22 cellular contexts compared by ENCODE assay signal in genomic region chr4:185110375-185110823, GRCh38. TPM values are rescaled to one million over a fixed set of nuclear protein-coding genes. Genes with fewer than 3 reads are reported as not detected.
A peak's percentile ranks its signal among the peaks of the same experiment; 100 is the strongest.
DNase-seq lines count a peak whose midpoint lies in the region; ATAC-seq, FAIRE-seq and TF ChIP-seq lines count a peak whose summit lies in the region.
"Had no signal": no experiment of that assay in that cellular context is flagged by ENCODE, and none has a peak within 500 bp of the region (broad histone marks: within the 10 kb centered on the region; RNA-seq: fewer than 3 reads in every experiment).

No MANE protein-coding gene starts in this region.

- peak overlapping the region; percentile 43 to 53 for H3K27ac ChIP-seq in liver (ENCODE audit: low read depth in 1 of 2, low read length in 2 of 2)
- no peak overlapping the region for H3K27ac ChIP-seq in HepG2 (ENCODE audit: extremely low read length, insufficient read depth, low read length)
- peak overlapping the region; percentile 29 to 77 (median 74) for H3K27ac ChIP-seq in body of pancreas
- peak overlapping the region; percentile 3 for H3K27ac ChIP-seq in lower lobe of right lung
- peak overlapping the region; percentile 63 to 83 (median 80) for H3K27ac ChIP-seq in stomach
- no peak overlapping the region for H3K27ac ChIP-seq in hepatocyte
- H3K27ac ChIP-seq: BLaER1 treated with 17β-estradiol and CSF1 and Interleukin-3, amounts not matched to agents 10 nM and 100 nM had no signal

- TF ChIP-seq CTCF in liver (IDR thresholded peaks at IDR 0.05; ENCODE audit: low read depth, low read length, missing input control) (no peak), HepG2 (CRISPR knock-in tag; IDR thresholded peaks at IDR 0.05) (no peak), body of pancreas (IDR thresholded peaks at IDR 0.05) (peak in 2 of 7 experiments; percentile 17 to 18), lower lobe of right lung (IDR thresholded peaks at IDR 0.05) (no peak), stomach (IDR thresholded peaks at IDR 0.05) (no peak), GM10266 (IDR thresholded peaks at IDR 0.05; ENCODE audit: control insufficient read depth, insufficient read depth, low read depth, missing control alignments) (no peak), hepatocyte (IDR thresholded peaks at IDR 0.05; ENCODE audit: poor library complexity) (no peak)

- DNase-seq in HepG2 (ENCODE audit: low spot score) (no peak), body of pancreas (peak; percentile 78 to 90 (median 82)), lower lobe of right lung (no peak), stomach (peak; percentile 76), GM10266 (ENCODE audit: extremely low spot score) (no peak), hepatocyte (ENCODE audit: low spot score) (no peak)
- no peak for DNase-seq in effector CD4-positive, alpha-beta T cell
- DNase-seq: CD8-positive, alpha-beta memory T cell; DMS79 treated with DMSO at 0.1 percent for 48 hours; NCI-H1417; NCI-H187 treated with DMSO at 0.1 percent for 48 hours; NCI-H446; NCI-H69; SHP77 had no signal

- H3K9me2 ChIP-seq in hepatocyte (replicated peaks; ENCODE audit: insufficient read depth), result no peaks in the 10 kb centered on the region

- FAIRE-seq in HepG2 (lab: Jason Lieb, UNC), result no peak
- FAIRE-seq: G401.6, GM12891, GM18507, RCC 7860 had no signal

- H3K9ac ChIP-seq in liver (ENCODE audit: low read depth in 1 of 2, low read length in 2 of 2) (no peak overlapping the region), HepG2 (ENCODE audit: insufficient read depth, low read depth, low read length) (no peak overlapping the region)
- H3K9ac ChIP-seq: BLaER1 treated with 17β-estradiol and CSF1 and Interleukin-3, amounts not matched to agents 10 nM and 100 nM had no signal

- H3K36me3 ChIP-seq in liver (ENCODE audit: control insufficient read depth in 4 of 4, insufficient read depth in 3 of 4, low read depth in 1 of 4, low read length in 3 of 4) (no peaks in the 10 kb centered on the region), HepG2 (replicated peaks in 1 of 2; ENCODE audit: control insufficient read depth in 1 of 2, insufficient read depth in 2 of 2, low read length in 2 of 2) (no peaks in the 10 kb centered on the region), body of pancreas (replicated peaks in 1 of 2; ENCODE audit: insufficient read depth in 1 of 2, low read depth in 2 of 2) (no peaks in the 10 kb centered on the region), lower lobe of right lung (no peaks in the 10 kb centered on the region), stomach (no peaks in the 10 kb centered on the region), hepatocyte (replicated peaks; ENCODE audit: insufficient read depth, low read depth) (no peaks in the 10 kb centered on the region)
- H3K36me3 ChIP-seq: BLaER1 treated with 17β-estradiol and CSF1 and Interleukin-3, amounts not matched to agents 10 nM and 100 nM; HAP-1 had no signal

- H3K27me3 ChIP-seq in liver (ENCODE audit: control insufficient read depth in 4 of 4, insufficient read depth in 4 of 4, low read length in 3 of 4) (no peaks in the 10 kb centered on the region), HepG2 (ENCODE audit: control insufficient read depth in 1 of 2, insufficient read depth in 2 of 2, low read length in 2 of 2) (no peaks in the 10 kb centered on the region), body of pancreas (no peaks in the 10 kb centered on the region), lower lobe of right lung (ENCODE audit: low read depth) (no peaks in the 10 kb centered on the region), stomach (no peaks in the 10 kb centered on the region), hepatocyte (no peaks in the 10 kb centered on the region)
- H3K27me3 ChIP-seq: BLaER1 treated with 17β-estradiol and CSF1 and Interleukin-3, amounts not matched to agents 10 nM and 100 nM had no signal

- H4K20me1 ChIP-seq in HepG2 (ENCODE audit: insufficient read depth, low read length) (no peaks in the 10 kb centered on the region), hepatocyte (ENCODE audit: insufficient read depth, poor library complexity, severe bottlenecking) (no peaks in the 10 kb centered on the region)
- H4K20me1 ChIP-seq: BLaER1 treated with 17β-estradiol and CSF1 and Interleukin-3, amounts not matched to agents 10 nM and 100 nM had no signal

- ATAC-seq in HepG2 (no peak), body of pancreas (peak; percentile 82), lower lobe of right lung (peak; percentile 4 to 39)
- ATAC-seq: SK-N-SH treated with all-trans-retinoic acid at 6 μM for 48 hours had no signal

- POLR2A ChIA-PET in HepG2 (lab: Yijun Ruan, JAX), result no interaction called here

- TF ChIP-seq RAD21 in liver (IDR thresholded peaks at IDR 0.05), result peak in 1 of 2 donors; percentile 7
- TF ChIP-seq RAD21 in HepG2 (CRISPR knock-in tag; IDR thresholded peaks at IDR 0.05), result no peak

- TF ChIP-seq EP300 in HepG2 (IDR thresholded peaks at IDR 0.05; ENCODE audit: low read depth in 2 of 2, low read length in 2 of 2), result no peak
- TF ChIP-seq EP300 in HepG2 (CRISPR knock-in tag; IDR thresholded peaks at IDR 0.05; ENCODE audit: borderline replicate concordance), result no peak
- no peak for TF ChIP-seq EP300 in stomach (IDR thresholded peaks at IDR 0.05)

- intact Hi-C loops in HepG2 (cut with micrococcal nuclease; ENCODE audit: unreplicated experiment), result no loop called here
- intact Hi-C loops in body of pancreas (cut with DNase I), result no loop called here
- intact Hi-C loops in lower lobe of right lung (cut with DNase I), result no loop called here
- intact Hi-C loops in stomach (cut with DNase I; ENCODE audit: low total_unique reads), result no loop called here

- H3K4me3 ChIP-seq in liver (ENCODE audit: low read depth in 1 of 3, low read length in 3 of 3), result no peak overlapping the region
- H3K4me3 ChIP-seq in HepG2 (replicated peaks in 1 of 3; ENCODE audit: insufficient read depth in 1 of 3, low read depth in 2 of 3, low read length in 3 of 3), result no peak overlapping the region
- H3K4me3 ChIP-seq in body of pancreas, result no peak overlapping the region
- H3K4me3 ChIP-seq in lower lobe of right lung, result no peak overlapping the region
- H3K4me3 ChIP-seq in stomach, result no peak overlapping the region
- H3K4me3 ChIP-seq in hepatocyte, result no peak overlapping the region
- H3K4me3 ChIP-seq: BLaER1 treated with 17β-estradiol and CSF1 and Interleukin-3, amounts not matched to agents 10 nM and 100 nM; HAP-1 had no signal

- H3K79me2 ChIP-seq in HepG2 (ENCODE audit: insufficient read depth, low read length) (no peaks in the 10 kb centered on the region), hepatocyte (no peaks in the 10 kb centered on the region)

- CTCF ChIA-PET in HepG2 (lab: Yijun Ruan, JAX; ENCODE audit: low intra/inter-chr PET ratio, low total read pairs), result no interaction called here

- H2AFZ ChIP-seq in HepG2 (ENCODE audit: low read length), result no peak overlapping the region
- H2AFZ ChIP-seq in hepatocyte, result no peak overlapping the region

- H3K4me1 ChIP-seq in liver (ENCODE audit: control insufficient read depth in 4 of 4, insufficient read depth in 4 of 4, low read length in 3 of 4) (peaks cover 13 to 30% (median 19%) of the 10 kb centered on the region in 4 donors), HepG2 (ENCODE audit: insufficient read depth, low read length) (peaks cover 15% of the 10 kb centered on the region), body of pancreas (peaks cover 59% of the 10 kb centered on the region), lower lobe of right lung (peaks cover 8% of the 10 kb centered on the region), stomach (peaks cover 19 to 58% (median 41%) of the 10 kb centered on the region in 4 donors), hepatocyte (ENCODE audit: insufficient read depth) (peaks cover 4% of the 10 kb centered on the region)

- WGBS in liver, result 40% methylated on average over 11 of the region's 11 CpGs
- 60% methylated on average over 11 of the region's 11 CpGs for WGBS in HepG2 (ENCODE audit: low lambda C conversion rate)
- 23 to 33% methylated on average over 11 of the region's 11 CpGs for WGBS in body of pancreas, 2 donors
- WGBS in stomach, 5 donors, result 39 to 67% (median 48%) methylated on average over 11 of the region's 11 CpGs
- WGBS in hepatocyte (ENCODE audit: low lambda C conversion rate, missing lambda C conversion rate), result 79% methylated on average over 11 of the region's 11 CpGs

- H3K4me2 ChIP-seq in HepG2 (ENCODE audit: low read depth, low read length) (no peak overlapping the region), hepatocyte (no peak overlapping the region)
- H3K4me2 ChIP-seq: BLaER1 treated with 17β-estradiol and CSF1 and Interleukin-3, amounts not matched to agents 10 nM and 100 nM had no signal

- H3K9me3 ChIP-seq in liver (ENCODE audit: control insufficient read depth in 4 of 4, low read length in 3 of 4) (no peaks in the 10 kb centered on the region), HepG2 (ENCODE audit: low read length) (no peaks in the 10 kb centered on the region), body of pancreas (no peaks in the 10 kb centered on the region), lower lobe of right lung (no peaks in the 10 kb centered on the region), stomach (no peaks in the 10 kb centered on the region), hepatocyte (ENCODE audit: low read depth) (no peaks in the 10 kb centered on the region)
- H3K9me3 ChIP-seq: BLaER1 treated with 17β-estradiol and CSF1 and Interleukin-3, amounts not matched to agents 10 nM and 100 nM; HAP-1 had no signal

- in situ Hi-C loops in HepG2 (cut with HindIII; ENCODE audit: extremely low pct_ligation_motif_present, low pct_unique_long_range_greater_than_20kb), result no loop called here

- BruUV-seq in HepG2 (replicated peaks; lab: Mats Ljungman, UMichigan), result no TSS peak

- TF ChIP-seq POLR2A in HepG2 (IDR thresholded peaks at IDR 0.05; ENCODE audit: insufficient read depth in 1 of 2, low read depth in 2 of 2, low read length in 2 of 2) (no peak), body of pancreas (IDR thresholded peaks at IDR 0.05) (no peak), stomach (IDR thresholded peaks at IDR 0.05) (no peak)

RNA-seq across cellular contexts. Expression of gene SLC25A4, which starts 32.7 kb away (rescaled TPM):
- total RNA-seq in liver (10 to 100 TPM in 1 of 2 donors, 1 to 10 TPM in 1; 4.4 to 30.0 TPM), HepG2 (2016; rRNA removed; fragmentation: Illumina TruSeq; extraction: Trizol) (42.1 and 48.7 TPM in 2 replicates), body of pancreas (10 to 100 TPM; 11.7 to 21.8 TPM), lower lobe of right lung (33.1 TPM), stomach (100 to 1,000 TPM in 1 of 5 donors, 10 to 100 TPM in 4; 10.7 to 140 (median 36.5) TPM), hepatocyte (26.6 and 30.7 TPM in 2 replicates)
- polyA plus RNA-seq in liver (10 to 100 TPM; 23.6 to 64.2 TPM), HepG2 (2011; rRNA removed) (28.7 and 30.3 TPM in 2 replicates), stomach (10 to 100 TPM; 39.9 to 46.4 (median 46.3) TPM), hepatocyte (86.3 and 92.7 TPM in 2 replicates)
- 8.2 and 8.9 TPM in 2 replicates for total RNA-seq in HepG2 (2016; cell fraction: cytosol; rRNA removed; fragmentation: Illumina TruSeq; extraction: Trizol; ENCODE audit: low read depth)
- 40.6 and 49.4 TPM in 2 replicates for total RNA-seq in HepG2 (2016; cell fraction: insoluble cytoplasmic fraction; rRNA removed; fragmentation: Illumina TruSeq; extraction: Trizol)
- 18.7 and 22.7 TPM in 2 replicates for total RNA-seq in HepG2 (2016; cell fraction: membrane; rRNA removed; fragmentation: Illumina TruSeq; extraction: Trizol)
- total RNA-seq in HepG2 (2016; cell fraction: nucleus; rRNA removed; fragmentation: Illumina TruSeq; extraction: Trizol), result 17.1 TPM in 2 replicates
- polyA plus RNA-seq in HepG2 (2011; cell fraction: cytosol; rRNA removed), result 22.8 and 25.8 TPM in 2 replicates
- polyA plus RNA-seq in HepG2 (2011; cell fraction: nucleus; rRNA removed), result 45.0 and 49.3 TPM in 2 replicates
- 19.3 and 20.6 TPM in 2 replicates for polyA plus RNA-seq in HepG2 (2012)
- 8.9 and 13.1 TPM in 2 replicates for polyA plus RNA-seq in HepG2 (2016; cell fraction: cytosol; fragmentation: Illumina TruSeq; extraction: Trizol; ENCODE audit: low read depth)
- 53.7 and 53.8 TPM in 2 replicates for polyA plus RNA-seq in HepG2 (2016; cell fraction: insoluble cytoplasmic fraction; fragmentation: Illumina TruSeq; extraction: Trizol; ENCODE audit: low read depth)
- 13.8 and 19.5 TPM in 2 replicates for polyA plus RNA-seq in HepG2 (2016; cell fraction: membrane; fragmentation: Illumina TruSeq; extraction: Trizol; ENCODE audit: low read depth)
- 31.2 and 32.5 TPM in 2 replicates for polyA plus RNA-seq in HepG2 (2016; cell fraction: nucleus; fragmentation: Illumina TruSeq; extraction: Trizol; ENCODE audit: insufficient read depth, low read depth)
- 19.1 and 23.5 TPM in 2 replicates for polyA minus RNA-seq in HepG2 (2011; rRNA and poly(A)+ RNA removed; ENCODE audit: low replicate concordance)
- 8.8 and 12.7 TPM in 2 replicates for polyA minus RNA-seq in HepG2 (2011; cell fraction: cytosol; rRNA and poly(A)+ RNA removed)
- polyA minus RNA-seq in HepG2 (2011; cell fraction: nucleus; rRNA and poly(A)+ RNA removed), result 12.7 and 16.2 TPM in 2 replicates

Comparison
In these comparisons a context has a peak if more than half of its experiments do, and no peak if none do; other contexts are left out.
1. H3K27ac ChIP-seq: peak in liver (2 of 2), body of pancreas (4 of 4), lower lobe of right lung (single experiment) and stomach (5 of 5); none in HepG2 (single experiment) and hepatocyte (single experiment).
2. DNase-seq: peak in body of pancreas (4 of 4) and stomach (single experiment); none in HepG2 (single experiment), lower lobe of right lung (single experiment), GM10266 (single experiment), hepatocyte (single experiment) and effector CD4-positive, alpha-beta T cell (single experiment).